In genomic region chr4:119628281-119629141, GRCh38 we compare ENCODE assay signal across 8 cellular contexts. TPM values are rescaled to one million over a fixed set of nuclear protein-coding genes. Genes with fewer than 3 reads are reported as not detected.
DNase-seq lines count a peak whose midpoint lies in the region; ATAC-seq lines count a peak whose summit lies in the region.

PDE5A (minus strand) TSS chr4:119628804; CDS start chr4:119628671, 133 bp downstream.

- H3K27me3 ChIP-seq in NT2/D1 (ENCODE audit: insufficient read depth, insufficient read length) (peaks cover 15% of the 10 kb centered on the region), esophagus (ENCODE audit: control insufficient read depth in 1 of 2, insufficient read depth in 2 of 2, low read length in 2 of 2) (peaks cover 0 to 2% of the 10 kb centered on the region in 2 donors), mucosa of rectum (ENCODE audit: control insufficient read depth in 2 of 2, insufficient read depth in 2 of 2, low read length in 2 of 2) (no peaks in the 10 kb centered on the region)

- ATAC-seq in GM21367 (IDR thresholded peaks at IDR 0.05; ENCODE audit: unreplicated experiment) = peak; percentile 95

- peak within 1 kb of the TSS; percentile 80 to 90 for H3K27ac ChIP-seq in esophagus (ENCODE audit: low read depth in 2 of 2, low read length in 1 of 2)
- H3K27ac ChIP-seq in mucosa of rectum (ENCODE audit: low read depth in 2 of 2, low read length in 2 of 2) = peak within 1 kb of the TSS; percentile 90 to 94

- DNase-seq in COLO668 (lab: John Stamatoyannopoulos, UW; ENCODE audit: unreplicated experiment) (peak; percentile 94), HT-29 (ENCODE audit: low spot score) (peak; percentile 88), NT2/D1 (ENCODE audit: low read depth, low spot score) (peak; percentile 66), activated T-cell treated with anti-CD3 and anti-CD28 coated beads for 48 hours (ENCODE audit: low read depth) (peak; percentile 76)
- DNase-seq in stimulated activated CD8-positive, alpha-beta memory T cell treated with anti-CD3 and anti-CD28 coated beads, Interleukin-7, amount 100 ng/mL, for 1 hour (ENCODE audit: low read depth in 2 of 2) = peak; percentile 53 to 60

- H3K9ac ChIP-seq in NT2/D1 (ENCODE audit: insufficient read length, low read depth) = peak within 1 kb of the TSS; percentile 79
- peak within 1 kb of the TSS; percentile 75 to 94 for H3K9ac ChIP-seq in mucosa of rectum (ENCODE audit: low read depth in 1 of 2, low read length in 2 of 2)

- H3K36me3 ChIP-seq in NT2/D1 (ENCODE audit: insufficient read depth, insufficient read length, low read length) = no peaks in the 10 kb centered on the region
- no peaks in the 10 kb centered on the region for H3K36me3 ChIP-seq in esophagus (ENCODE audit: control insufficient read depth in 2 of 2, insufficient read depth in 2 of 2, low read length in 1 of 2)
- H3K36me3 ChIP-seq in mucosa of rectum (ENCODE audit: control insufficient read depth in 2 of 2, insufficient read depth in 2 of 2, low read length in 2 of 2) = no peaks in the 10 kb centered on the region

- H3K9me3 ChIP-seq in NT2/D1 (ENCODE audit: insufficient read depth, low read length) = no peaks in the 10 kb centered on the region
- no peaks in the 10 kb centered on the region for H3K9me3 ChIP-seq in esophagus (ENCODE audit: control insufficient read depth in 2 of 2, insufficient read depth in 1 of 2, low read depth in 1 of 2, low read length in 1 of 2)
- H3K9me3 ChIP-seq in mucosa of rectum (ENCODE audit: control insufficient read depth in 2 of 2, low read length in 2 of 2) = no peaks in the 10 kb centered on the region

- H3K4me3 ChIP-seq in NT2/D1 (ENCODE audit: insufficient read length, low read depth) (peak within 1 kb of the TSS; percentile 77), esophagus (ENCODE audit: low read depth in 1 of 2, low read length in 2 of 2) (peak within 1 kb of the TSS; percentile 55 to 77), mucosa of rectum (ENCODE audit: low read length in 2 of 2) (peak within 1 kb of the TSS; percentile 93 to 98)

- no peaks in the 10 kb centered on the region for H3K4me1 ChIP-seq in NT2/D1 (ENCODE audit: insufficient read depth, insufficient read length)
- H3K4me1 ChIP-seq in esophagus (ENCODE audit: control insufficient read depth in 2 of 2, insufficient read depth in 2 of 2, low read length in 1 of 2) = peaks cover 0 to 8% of the 10 kb centered on the region in 2 donors
- peaks cover 6 to 18% of the 10 kb centered on the region in 2 donors for H3K4me1 ChIP-seq in mucosa of rectum (ENCODE audit: control insufficient read depth in 2 of 2, insufficient read depth in 2 of 2, low read length in 2 of 2)

- 0 to 1% methylated on average over 65 of the region's 65 CpGs for WGBS in esophagus, 2 donors

RNA-seq across cellular contexts. Expression of gene PDE5A, which starts in this region (rescaled TPM):
- total RNA-seq in HT-29 (2014; rRNA removed; shearing (Covaris generic)) = 2.0 and 3.0 TPM in 2 replicates
- polyA plus RNA-seq in esophagus = 1 to 10 TPM; 1.8 to 4.3 TPM

Comparison
In these comparisons a context has a peak if more than half of its experiments do, and no peak if none do; other contexts are left out.
1. Peak in every context shown above with its lines: DNase-seq, ATAC-seq, H3K4me3 ChIP-seq and H3K27ac ChIP-seq.